Comparison of ENCODE assay signal across 1 cellular context in genomic region chr7:80941206-80941758, GRCh38.
TF ChIP-seq lines count a peak whose summit lies in the region.

No MANE protein-coding gene starts in this region.

TF ChIP-seq in A549, 52 proteins besides CTCF, POLR2A, EP300 and RAD21 (continued from another document):
- TF ChIP-seq REST (IDR thresholded peaks at IDR 0.05) (no peak), TP53 (CRISPR knock-in tag; IDR thresholded peaks at IDR 0.05) (no peak), MAZ (IDR thresholded peaks at IDR 0.05; ENCODE audit: borderline replicate concordance, low read depth, low read length) (no peak), PHF8 (IDR thresholded peaks at IDR 0.05; ENCODE audit: borderline replicate concordance, low read depth) (no peak), TFCP2L1 (CRISPR knock-in tag; IDR thresholded peaks at IDR 0.05) (no peak), FOSL2 (IDR thresholded peaks at IDR 0.05) (no peak), FOSL2 (CRISPR knock-in tag; IDR thresholded peaks at IDR 0.05) (peak; percentile 61), JUN (IDR thresholded peaks at IDR 0.05) (peak; percentile 40 to 65; a peak in 2 of 5 replicates), RFX5 (IDR thresholded peaks at IDR 0.05) (no peak), RNF2 (IDR thresholded peaks at IDR 0.05; ENCODE audit: borderline replicate concordance, low read depth) (no peak), RARB (CRISPR knock-in tag; IDR thresholded peaks at IDR 0.05) (no peak), NPAS2 (CRISPR knock-in tag; IDR thresholded peaks at IDR 0.05; ENCODE audit: borderline replicate concordance) (no peak), MAFK (IDR thresholded peaks at IDR 0.05; ENCODE audit: partially characterized antibody) (no peak), ZFP36 (IDR thresholded peaks at IDR 0.05; ENCODE audit: borderline replicate concordance, partially characterized antibody) (no peak), ESRRA (IDR thresholded peaks at IDR 0.05; ENCODE audit: borderline replicate concordance, low read length) (0 out of 2 replicates have a peak, but pooled peaks have one; percentile 28)
